9 cellular contexts compared by ENCODE assay signal in the genomic region with DNA sequence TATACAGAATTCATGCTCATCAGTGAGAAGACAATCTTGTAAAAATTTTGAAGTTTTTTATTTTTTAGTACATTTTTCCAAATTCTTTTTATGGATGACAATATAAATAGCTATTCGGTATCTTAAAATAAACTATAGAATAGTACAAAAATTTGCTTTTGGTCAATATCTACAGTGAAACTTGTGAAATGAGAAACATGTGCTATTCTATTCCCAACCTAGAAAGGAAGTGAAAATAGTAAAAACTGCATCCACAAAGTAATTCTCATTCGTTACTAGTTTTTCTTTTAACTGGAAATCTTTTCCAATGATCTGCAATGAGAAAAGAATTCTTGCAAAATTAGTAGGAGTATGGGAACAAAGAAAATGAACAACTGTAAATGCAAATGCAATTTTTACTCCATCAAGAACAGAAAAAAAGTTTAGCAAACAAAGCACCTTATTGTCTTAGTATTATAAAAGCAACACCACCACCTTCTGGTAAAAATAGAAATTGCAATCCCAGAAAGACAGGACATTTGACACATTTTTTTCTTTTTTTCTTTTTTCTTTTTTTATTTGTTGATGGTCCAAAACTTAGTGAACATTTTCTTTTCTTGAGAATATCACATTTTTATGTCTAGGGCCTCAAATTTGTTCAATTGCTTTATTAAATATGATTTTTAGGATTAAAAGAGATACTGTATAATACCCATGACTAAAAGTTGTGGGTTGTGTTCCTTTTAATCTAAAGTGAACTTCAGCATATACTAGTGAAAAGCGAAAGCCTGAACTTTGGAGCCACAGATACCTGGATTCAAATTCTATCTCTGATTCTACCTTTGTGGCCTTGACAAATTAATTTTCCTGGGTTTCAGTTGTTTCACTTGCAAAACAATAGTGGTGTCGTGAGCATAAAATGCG.
DNase-seq lines count a peak whose midpoint lies in the region; ATAC-seq and TF ChIP-seq lines count a peak whose summit lies in the region.
"Had no signal": no experiment of that assay in that cellular context is flagged by ENCODE, and none has a peak within 500 bp of the region (broad histone marks: within the 10 kb centered on the region; RNA-seq: fewer than 3 reads in every experiment).

No MANE protein-coding gene starts in this region.

- no peak overlapping the region for H3K4me2 ChIP-seq in OCI-LY1 (ENCODE audit: low read length)

- H2AFZ ChIP-seq in OCI-LY1 (ENCODE audit: low read length), result no peak overlapping the region

- TF ChIP-seq CTCF in 22Rv1 (IDR thresholded peaks at IDR 0.05) (peak; percentile 80), GM12865 (IDR thresholded peaks at IDR 0.05; ENCODE audit: insufficient read depth, low read depth, low read length, missing control alignments) (peak; percentile 44), OCI-LY1 (IDR thresholded peaks at IDR 0.05; ENCODE audit: low read length) (peak; percentile 69), testis (IDR thresholded peaks at IDR 0.05) (peak in 2 of 3 experiments; percentile 41 to 80)

- H3K9me3 ChIP-seq in OCI-LY1 (ENCODE audit: low read length) (no peaks in the 10 kb centered on the region), testis (no peaks in the 10 kb centered on the region)
- H3K9me3 ChIP-seq: HAP-1 had no signal

- TF ChIP-seq POLR2A in testis (IDR thresholded peaks at IDR 0.05), result no peak

- DNase-seq in GM12865 (ENCODE audit: low read depth) (peak; percentile 50), fibroblast of peridontal ligament (ENCODE audit: extremely low read depth) (peak; percentile 41), testis (no peak), GM03348 (ENCODE audit: low spot score) (no peak), midbrain (lab: John Stamatoyannopoulos, UW) (no peak)

- H3K36me3 ChIP-seq in OCI-LY1 (ENCODE audit: insufficient read depth, low read length), result no peaks in the 10 kb centered on the region
- H3K36me3 ChIP-seq in testis (ENCODE audit: low read depth, missing control alignments), result no peaks in the 10 kb centered on the region
- H3K36me3 ChIP-seq: HAP-1 had no signal

- WGBS in testis, 2 donors, result 81 to 82% methylated on average over 5 of the region's 5 CpGs

- no peaks in the 10 kb centered on the region for H4K20me1 ChIP-seq in OCI-LY1 (ENCODE audit: insufficient read depth, low read length)

- H3K27me3 ChIP-seq in OCI-LY1 (ENCODE audit: insufficient read depth, low read length) (no peaks in the 10 kb centered on the region), testis (no peaks in the 10 kb centered on the region)

- peak overlapping the region; percentile 53 for H3K27ac ChIP-seq in 22Rv1
- H3K27ac ChIP-seq in OCI-LY1 (ENCODE audit: low read depth, low read length, poor library complexity, severe bottlenecking), result no peak overlapping the region
- no peak overlapping the region for H3K27ac ChIP-seq in testis

- no peak overlapping the region for H3K4me3 ChIP-seq in GM12865 (ENCODE audit: low read depth, low read length)
- no peak overlapping the region for H3K4me3 ChIP-seq in OCI-LY1 (ENCODE audit: low read depth, low read length, poor library complexity, severe bottlenecking)
- no peak overlapping the region for H3K4me3 ChIP-seq in testis
- H3K4me3 ChIP-seq: HAP-1 had no signal

- H3K9me2 ChIP-seq in OCI-LY1 (ENCODE audit: low read depth, low read length), result no peaks in the 10 kb centered on the region

- no peaks in the 10 kb centered on the region for H3K4me1 ChIP-seq in OCI-LY1 (ENCODE audit: insufficient read depth, low read length, severe bottlenecking)
- H3K4me1 ChIP-seq in testis, result no peaks in the 10 kb centered on the region
- H3K4me1 ChIP-seq: HAP-1 had no signal

- intact Hi-C loops in testis (cut with DNase I; ENCODE audit: low total_unique reads), result no loop called here

- no peak overlapping the region for H3K9ac ChIP-seq in OCI-LY1 (ENCODE audit: low read length)

- no peaks in the 10 kb centered on the region for H3F3A ChIP-seq in OCI-LY1 (ENCODE audit: insufficient read depth, low read length)

- H3K79me2 ChIP-seq in OCI-LY1 (ENCODE audit: insufficient read depth, low read length), result no peaks in the 10 kb centered on the region

- ATAC-seq in HG03108 (IDR thresholded peaks at IDR 0.05; ENCODE audit: unreplicated experiment), result peak; percentile 56

Comparison
In these comparisons a context has a peak if more than half of its experiments do, and no peak if none do; other contexts are left out.
1. DNase-seq: peak in GM12865 (single experiment) and fibroblast of peridontal ligament (single experiment); none in testis (single experiment), GM03348 (single experiment) and midbrain (single experiment).
2. Peak in every context shown above with its lines, with median percentiles within 50 percentile points of each other: CTCF ChIP-seq.